Comparison of ENCODE assay signal across 9 cellular contexts in genomic region chr16:28926284-28926683, GRCh38. TPM values are rescaled to one million over a fixed set of nuclear protein-coding genes. Genes with fewer than 3 reads are reported as not detected.
DNase-seq lines count a peak whose midpoint lies in the region; FAIRE-seq and TF ChIP-seq lines count a peak whose summit lies in the region.
"Not testable (repeated sequence)": the region's sequence is repeated elsewhere in the genome, so short reads cannot be mapped to it uniquely, and the experiment has no call there.
"Had no signal": no experiment of that assay in that cellular context is flagged by ENCODE, and none has a peak within 500 bp of the region (broad histone marks: within the 10 kb centered on the region; RNA-seq: fewer than 3 reads in every experiment).

No MANE protein-coding gene starts in this region.

- H3K56ac ChIP-seq in H1 (replicated peaks; ENCODE audit: insufficient read length, low read depth, low read length): not testable (repeated sequence)

- H3K27me3 ChIP-seq in DOHH2 (ENCODE audit: control insufficient read depth, low read length); MM.1S (replicated peaks; ENCODE audit: insufficient read depth, low read length); H1 (replicated peaks in 1 of 4; ENCODE audit: control insufficient read depth in 3 of 4, extremely low read depth in 1 of 4, insufficient read depth in 3 of 4, low read length in 3 of 4); osteoblast (ENCODE audit: insufficient read depth, low read length); transverse colon: not testable (repeated sequence)

- CTCF ChIA-PET in H1 (lab: Charles Lee; ENCODE audit: partially characterized antibody): interaction anchor here (1.0 to 3.9 kb wide), 5 partner anchors 10 to 79 kb away, joined by 3 to 31 read pairs (median 6); partner anchors contain the start of gene TUFM

- peaks cover 39% of the 10 kb centered on the region for H3K36me3 ChIP-seq in DOHH2 (ENCODE audit: control insufficient read depth, low read length)
- not testable (repeated sequence) for H3K36me3 ChIP-seq in MM.1S (replicated peaks; ENCODE audit: insufficient read depth, low read length); H1 (ENCODE audit: control insufficient read depth in 2 of 4, insufficient read depth in 4 of 4, low read length in 3 of 4); osteoblast (ENCODE audit: insufficient read depth, low read length); transverse colon

- not testable (repeated sequence) for H3K9ac ChIP-seq in MM.1S (ENCODE audit: low read length); H1 (replicated peaks in 1 of 4; ENCODE audit: extremely low read depth in 1 of 4, low read depth in 3 of 4, low read length in 3 of 4)

- peaks cover 66% of the 10 kb centered on the region for H3K4me1 ChIP-seq in DOHH2 (ENCODE audit: control insufficient read depth, low read length)
- H3K4me1 ChIP-seq in MM.1S (ENCODE audit: low read length): peaks cover 16% of the 10 kb centered on the region
- H3K4me1 ChIP-seq in H1 (replicated peaks in 1 of 4; ENCODE audit: control insufficient read depth in 3 of 4, insufficient read depth in 4 of 4, low read length in 3 of 4); osteoblast (ENCODE audit: insufficient read depth, low read length): not testable (repeated sequence)
- peaks cover 0 to 25% (median 21%) of the 10 kb centered on the region in 4 donors for H3K4me1 ChIP-seq in transverse colon

- H3K4ac ChIP-seq in H1 (replicated peaks; ENCODE audit: insufficient read length, low read depth, low read length): not testable (repeated sequence)

- not testable (repeated sequence) for H3K23ac ChIP-seq in H1 (ENCODE audit: insufficient read length)

- H2AK5ac ChIP-seq in H1 (ENCODE audit: low read depth, low read length): not testable (repeated sequence)

- H3K14ac ChIP-seq in H1 (ENCODE audit: insufficient read length): not testable (repeated sequence)

- H2BK5ac ChIP-seq in H1 (ENCODE audit: low read depth, low read length): not testable (repeated sequence)

- H2BK120ac ChIP-seq in H1 (replicated peaks; ENCODE audit: low read depth, low read length): not testable (repeated sequence)

- peak overlapping the region; percentile 94 for H3K4me3 ChIP-seq in DOHH2 (ENCODE audit: low read length)
- H3K4me3 ChIP-seq in MM.1S (ENCODE audit: low read length); osteoblast (ENCODE audit: insufficient read depth, low read length): not testable (repeated sequence)
- peak overlapping the region; percentile 74 to 84 (median 79); a peak in 5 of 8 replicates for H3K4me3 ChIP-seq in H1 (ENCODE audit: extremely low read depth in 1 of 4, insufficient read depth in 2 of 4, low read depth in 3 of 4, low read length in 4 of 4)
- peak overlapping the region in 3 of 4 donors; percentile 53 to 90 (median 61) for H3K4me3 ChIP-seq in transverse colon

- H3K4me2 ChIP-seq in DOHH2 (ENCODE audit: low read length) (peak overlapping the region; percentile 98), MM.1S (ENCODE audit: low read depth, low read length) (peak overlapping the region; percentile 97; the same call in 1 of the 2 replicates), H1 (ENCODE audit: insufficient read depth in 1 of 2, low read depth in 2 of 2, low read length in 2 of 2) (peak overlapping the region; percentile 74 to 79; a peak in 2 of 4 replicates), osteoblast (ENCODE audit: insufficient read depth, low read length) (peak overlapping the region; percentile 96)

- peak overlapping the region; percentile 98 for H3K27ac Mint-ChIP-seq in activated naive CD8-positive, alpha-beta T cell treated with anti-CD3 and anti-CD28 coated beads for 36 hours
- peak overlapping the region; percentile 95 to 99 (median 99) for H3K27ac Mint-ChIP-seq in immature natural killer cell

- not testable (repeated sequence) for TF ChIP-seq POLR2A in H1 (IDR thresholded peaks at IDR 0.05; ENCODE audit: control extremely low read depth in 1 of 2, low read depth in 2 of 2, low read length in 2 of 2); transverse colon (IDR thresholded peaks at IDR 0.05)

- not testable (repeated sequence) for H3K9me3 ChIP-seq in DOHH2 (ENCODE audit: control insufficient read depth, insufficient read depth, low read length); MM.1S (replicated peaks; ENCODE audit: insufficient read depth, low read length); H1 (ENCODE audit: insufficient read depth in 2 of 2, low read depth in 1 of 2, low read length in 1 of 2); osteoblast (ENCODE audit: low read depth, low read length); transverse colon

- peaks cover 48% of the 10 kb centered on the region for H3F3A ChIP-seq in DOHH2 (ENCODE audit: control insufficient read depth, insufficient read depth)
- H3F3A ChIP-seq in MM.1S (ENCODE audit: insufficient read depth, low read length): peaks cover 21% of the 10 kb centered on the region

- H2AFZ ChIP-seq in MM.1S (ENCODE audit: low read length); H1 (ENCODE audit: low read length); osteoblast (ENCODE audit: low read length): not testable (repeated sequence)

- H3K79me1 ChIP-seq in H1 (ENCODE audit: low read depth, low read length): not testable (repeated sequence)

- in situ Hi-C loops in transverse colon (cut with MboI; ENCODE audit: low pct_ligation_motif_present in 1 of 4, low pct_unique_long_range_greater_than_20kb in 1 of 4, low sequenced_read_pairs in 3 of 4): not testable (repeated sequence)

- not testable (repeated sequence) for H2BK20ac ChIP-seq in H1 (ENCODE audit: low read length)

- FAIRE-seq in H1 (lab: Jason Lieb, UNC): not testable (repeated sequence)

- H4K91ac ChIP-seq in H1 (replicated peaks; ENCODE audit: insufficient read length, low read length): not testable (repeated sequence)

- not testable (repeated sequence) for H3K18ac ChIP-seq in H1 (ENCODE audit: extremely low read depth, low read length)

- H3K9me3 Mint-ChIP-seq in activated naive CD8-positive, alpha-beta T cell treated with anti-CD3 and anti-CD28 coated beads for 36 hours; immature natural killer cell: not testable (repeated sequence)

- 77% methylated on average over 2 of the region's 2 CpGs; no CpG with 5 or more reads in 1 of the 2 experiments for WGBS in H1 (ENCODE audit: extremely low coverage in 1 of 2, insufficient coverage in 1 of 2, insufficient read length in 1 of 2, insufficient replicate concordance in 2 of 2, low coverage in 1 of 2, low lambda C conversion rate in 2 of 2, missing lambda C conversion rate in 1 of 2), 2 experiments
- 39 to 58% methylated on average over 2 of the region's 2 CpGs for WGBS in transverse colon (ENCODE audit: low coverage in 1 of 2), 2 donors

- peak overlapping the region; percentile 99 for H3K27ac ChIP-seq in DOHH2 (ENCODE audit: low read depth, low read length)
- not testable (repeated sequence) for H3K27ac ChIP-seq in MM.1S (ENCODE audit: low read length); H1 (ENCODE audit: low read depth, low read length); osteoblast (ENCODE audit: low read depth, low read length)
- H3K27ac ChIP-seq in VCaP: peak overlapping the region; percentile 87
- H3K27ac ChIP-seq in transverse colon: peak overlapping the region; percentile 94 to 99 (median 97)

- POLR2A ChIA-PET in H1 (lab: Charles Lee; ENCODE audit: partially characterized antibody): interaction anchor here (1.3 to 3.7 kb wide), 6 partner anchors 10 to 103 kb away, joined by 4 to 23 read pairs (median 5); partner anchors contain the start of genes ATXN2L and SH2B1

- H3K4me1 Mint-ChIP-seq in activated naive CD8-positive, alpha-beta T cell treated with anti-CD3 and anti-CD28 coated beads for 36 hours: peaks cover 29% of the 10 kb centered on the region
- H3K4me1 Mint-ChIP-seq in immature natural killer cell: peaks cover 32 to 38% of the 10 kb centered on the region in 2 donors

- H3K4me3 Mint-ChIP-seq in activated naive CD8-positive, alpha-beta T cell treated with anti-CD3 and anti-CD28 coated beads for 36 hours: peak overlapping the region; percentile 96
- peak overlapping the region; percentile 96 to 99 (median 98) for H3K4me3 Mint-ChIP-seq in immature natural killer cell

- not testable (repeated sequence) for TF ChIP-seq EP300 in H1 (IDR thresholded peaks at IDR 0.05; ENCODE audit: borderline replicate concordance in 1 of 2, low read depth in 2 of 2, low read length in 2 of 2); transverse colon (IDR thresholded peaks at IDR 0.05; ENCODE audit: low read depth)

- H3K27me3 Mint-ChIP-seq in activated naive CD8-positive, alpha-beta T cell treated with anti-CD3 and anti-CD28 coated beads for 36 hours: not testable (repeated sequence)
- H3K27me3 Mint-ChIP-seq in immature natural killer cell (ENCODE audit: low read depth in 3 of 3): peaks cover 6 to 14% (median 11%) of the 10 kb centered on the region in 3 donors

- TF ChIP-seq CTCF in DOHH2 (IDR thresholded peaks at IDR 0.05; ENCODE audit: low read depth, low read length, poor library complexity, severe bottlenecking); MM.1S (IDR thresholded peaks at IDR 0.05; ENCODE audit: low read length); VCaP (conservative IDR thresholded peaks at IDR 0.05); H1 (IDR thresholded peaks at IDR 0.05; ENCODE audit: control extremely low read depth in 1 of 3, insufficient read depth in 1 of 3, low read depth in 1 of 3, low read length in 3 of 3); osteoblast (IDR thresholded peaks at IDR 0.05; ENCODE audit: extremely low read depth, low read depth, low read length); transverse colon (IDR thresholded peaks at IDR 0.05): not testable (repeated sequence)

- H3K23me2 ChIP-seq in H1 (ENCODE audit: low read depth, low read length): peaks cover 13% of the 10 kb centered on the region

- H3K36me3 Mint-ChIP-seq in activated naive CD8-positive, alpha-beta T cell treated with anti-CD3 and anti-CD28 coated beads for 36 hours; immature natural killer cell: not testable (repeated sequence)

- not testable (repeated sequence) for H3K9me2 ChIP-seq in DOHH2 (replicated peaks; ENCODE audit: control insufficient read depth, low read length); MM.1S (replicated peaks; ENCODE audit: insufficient read depth, low read length)

- not testable (repeated sequence) for H4K20me1 ChIP-seq in DOHH2 (ENCODE audit: control insufficient read depth, insufficient read depth, low read depth, low read length); MM.1S (ENCODE audit: insufficient read depth, low read length); H1 (replicated peaks in 1 of 2; ENCODE audit: control insufficient read depth in 1 of 2, insufficient read depth in 2 of 2, low read length in 2 of 2); osteoblast (ENCODE audit: insufficient read depth, low read length)

- TF ChIP-seq RAD21 in H1 (IDR thresholded peaks at IDR 0.05 in 1 of 2, conservative IDR thresholded peaks at IDR 0.05 in 1 of 2; ENCODE audit: low read depth in 2 of 2, low read length in 2 of 2): not testable (repeated sequence)

- H3K79me2 ChIP-seq in DOHH2 (ENCODE audit: control insufficient read depth, low read length) (peaks cover 21% of the 10 kb centered on the region), MM.1S (ENCODE audit: low read length) (peaks cover 18% of the 10 kb centered on the region)
- not testable (repeated sequence) for H3K79me2 ChIP-seq in H1 (ENCODE audit: control insufficient read depth in 1 of 2, insufficient read depth in 2 of 2, low read length in 2 of 2); osteoblast (ENCODE audit: insufficient read depth, low read length)

- not testable (repeated sequence) for DNase-seq in MM.1S; activated naive CD8-positive, alpha-beta T cell treated with anti-CD3 and anti-CD28 coated beads for 36 hours; H1 (ENCODE audit: low read depth in 1 of 2, low spot score in 2 of 2); immature natural killer cell; osteoblast (ENCODE audit: insufficient read length, low spot score, missing footprints); transverse colon

- not testable (repeated sequence) for H2BK12ac ChIP-seq in H1 (ENCODE audit: low read depth, low read length)

- H4K5ac ChIP-seq in H1 (ENCODE audit: insufficient read length, low read depth, low read length): not testable (repeated sequence)

- H2BK15ac ChIP-seq in H1 (ENCODE audit: low read length): not testable (repeated sequence)

- not testable (repeated sequence) for H4K8ac ChIP-seq in H1 (ENCODE audit: extremely low read depth, insufficient read depth, low read length)

- intact Hi-C loops in transverse colon (cut with DNase I; ENCODE audit: low total_unique reads): not testable (repeated sequence)

RNA-seq across cellular contexts. Expression of gene RABEP2, which starts 1.2 kb away (rescaled TPM):
- 10 to 100 TPM; 11.4 to 12.5 TPM for total RNA-seq in activated naive CD8-positive, alpha-beta T cell treated with anti-CD3 and anti-CD28 coated beads for 36 hours
- total RNA-seq in H1 (2021; fragmentation: NEBNext Ultra II Directional; extraction: Animal tissue kit (Norgen Biotek cat#: 25700)): 13.3 and 14.9 TPM in 2 replicates
- polyA plus RNA-seq in H1 (2011; rRNA removed) (10.4 and 13.2 TPM in 2 replicates), immature natural killer cell (10 to 100 TPM in 1 of 3 donors, 1 to 10 TPM in 2; 6.3 to 13.9 (median 9.6) TPM)
- 21.1 TPM for polyA plus RNA-seq in H1 (2011; cell fraction: cytosol; rRNA removed)
- 27.3 TPM for polyA plus RNA-seq in H1 (2011; cell fraction: nucleus; rRNA removed)
- polyA plus RNA-seq in H1 (2012, experiment 1 of 2): 13.5 to 16.6 TPM (median 15.7 TPM) in 4 replicates
- 10.2 TPM for polyA plus RNA-seq in H1 (2012, experiment 2 of 2)
- polyA plus RNA-seq in H1 (2013, experiment 1 of 2): 8.9 TPM
- 8.0 TPM for polyA plus RNA-seq in H1 (2013, experiment 2 of 2)
- polyA minus RNA-seq in H1 (2011; rRNA and poly(A)+ RNA removed): 3.9 and 4.0 TPM in 2 replicates
- 9.5 TPM for polyA minus RNA-seq in H1 (2011; cell fraction: cytosol; rRNA and poly(A)+ RNA removed)
- 13.0 TPM for polyA minus RNA-seq in H1 (2011; cell fraction: nucleus; rRNA and poly(A)+ RNA removed)
- total RNA-seq in osteoblast (27.4 and 31.5 TPM in 2 replicates), transverse colon (100 to 1,000 TPM in 2 of 4 donors, 10 to 100 TPM in 2; 57.1 to 182 (median 130) TPM)

RNA-seq across cellular contexts. Expression of gene CD19, which starts 5.5 kb away (rescaled TPM):
- 1 to 10 TPM; 2.1 to 2.6 TPM for total RNA-seq in activated naive CD8-positive, alpha-beta T cell treated with anti-CD3 and anti-CD28 coated beads for 36 hours
- total RNA-seq in H1 (2021; fragmentation: NEBNext Ultra II Directional; extraction: Animal tissue kit (Norgen Biotek cat#: 25700)): 0.21 and 0.65 TPM in 2 replicates
- polyA plus RNA-seq in H1 (2011; rRNA removed) (0.57 and 2.3 TPM in 2 replicates), immature natural killer cell (under 1 TPM; 0.18 to 0.29 (median 0.27) TPM)
- 1.8 TPM for polyA plus RNA-seq in H1 (2011; cell fraction: cytosol; rRNA removed)
- polyA plus RNA-seq in H1 (2011; cell fraction: nucleus; rRNA removed): 1.0 TPM
- polyA plus RNA-seq in H1 (2012, experiment 1 of 2): 0.53 to 0.73 TPM (median 0.65 TPM) in 4 replicates
- 0.16 TPM for polyA plus RNA-seq in H1 (2012, experiment 2 of 2)
- 1.1 TPM for polyA plus RNA-seq in H1 (2013, experiment 1 of 2)
- 1.6 TPM for polyA plus RNA-seq in H1 (2013, experiment 2 of 2)
- 0.28 TPM in 1 of 2 replicates, not detected in the other for polyA minus RNA-seq in H1 (2011; rRNA and poly(A)+ RNA removed)
- not detected for polyA minus RNA-seq in H1 (2011; cell fraction: cytosol; rRNA and poly(A)+ RNA removed)
- polyA minus RNA-seq in H1 (2011; cell fraction: nucleus; rRNA and poly(A)+ RNA removed): 1.1 TPM
- total RNA-seq in osteoblast (not detected in 2 replicates), transverse colon (1 to 10 TPM in 2 of 4 donors, not detected in 2; 4.5 to 9.8 TPM)
- total RNA-seq: cardiac septum had no signal

RNA-seq across cellular contexts. Expression of gene NFATC2IP, which starts 24.5 kb away (rescaled TPM):
- total RNA-seq in activated naive CD8-positive, alpha-beta T cell treated with anti-CD3 and anti-CD28 coated beads for 36 hours: 10 to 100 TPM; 65.6 to 74.4 TPM
- total RNA-seq in H1 (2021; fragmentation: NEBNext Ultra II Directional; extraction: Animal tissue kit (Norgen Biotek cat#: 25700)): 54.4 and 56.0 TPM in 2 replicates
- polyA plus RNA-seq in H1 (2011; rRNA removed) (71.5 and 73.3 TPM in 2 replicates), immature natural killer cell (10 to 100 TPM; 22.2 to 37.3 (median 33.0) TPM)
- polyA plus RNA-seq in H1 (2011; cell fraction: cytosol; rRNA removed): 86.2 TPM
- 140 TPM for polyA plus RNA-seq in H1 (2011; cell fraction: nucleus; rRNA removed)
- polyA plus RNA-seq in H1 (2012, experiment 1 of 2): 75.2 to 84.1 TPM (median 78.7 TPM) in 4 replicates
- polyA plus RNA-seq in H1 (2012, experiment 2 of 2): 41.1 TPM
- polyA plus RNA-seq in H1 (2013, experiment 1 of 2): 45.8 TPM
- 38.1 TPM for polyA plus RNA-seq in H1 (2013, experiment 2 of 2)
- 67.6 and 74.7 TPM in 2 replicates for polyA minus RNA-seq in H1 (2011; rRNA and poly(A)+ RNA removed)
- 27.4 TPM for polyA minus RNA-seq in H1 (2011; cell fraction: cytosol; rRNA and poly(A)+ RNA removed)
- 67.3 TPM for polyA minus RNA-seq in H1 (2011; cell fraction: nucleus; rRNA and poly(A)+ RNA removed)
- total RNA-seq in osteoblast (18.1 and 20.0 TPM in 2 replicates), transverse colon (10 to 100 TPM; 59.1 to 89.4 (median 70.2) TPM)

RNA-seq across cellular contexts. Expression of gene ATP2A1, which starts 48.0 kb away (rescaled TPM):
- total RNA-seq in activated naive CD8-positive, alpha-beta T cell treated with anti-CD3 and anti-CD28 coated beads for 36 hours: 1 to 10 TPM; 2.0 to 2.8 TPM
- 2.4 and 3.0 TPM in 2 replicates for total RNA-seq in H1 (2021; fragmentation: NEBNext Ultra II Directional; extraction: Animal tissue kit (Norgen Biotek cat#: 25700))
- polyA plus RNA-seq in H1 (2011; rRNA removed) (1.7 and 3.1 TPM in 2 replicates), immature natural killer cell (under 1 TPM in 1 of 3 donors, not detected in 2; 0.31 TPM)
- polyA plus RNA-seq in H1 (2011; cell fraction: cytosol; rRNA removed): 1.9 TPM
- polyA plus RNA-seq in H1 (2011; cell fraction: nucleus; rRNA removed): 10.5 TPM
- polyA plus RNA-seq in H1 (2012, experiment 1 of 2): 4.4 to 10.5 TPM (median 6.1 TPM) in 4 replicates
- 1.4 TPM for polyA plus RNA-seq in H1 (2012, experiment 2 of 2)
- 2.6 TPM for polyA plus RNA-seq in H1 (2013, experiment 1 of 2)
- polyA plus RNA-seq in H1 (2013, experiment 2 of 2): 1.5 TPM
- 1.3 and 2.0 TPM in 2 replicates for polyA minus RNA-seq in H1 (2011; rRNA and poly(A)+ RNA removed)
- 1.4 TPM for polyA minus RNA-seq in H1 (2011; cell fraction: cytosol; rRNA and poly(A)+ RNA removed)
- polyA minus RNA-seq in H1 (2011; cell fraction: nucleus; rRNA and poly(A)+ RNA removed): 14.5 TPM
- total RNA-seq in osteoblast (0.29 and 0.36 TPM in 2 replicates), transverse colon (1 to 10 TPM in 3 of 4 donors, not detected in 1; 1.1 to 3.2 (median 1.4) TPM)

RNA-seq across cellular contexts. Expression of gene SPNS1, which starts 48.3 kb away (rescaled TPM):
- total RNA-seq in activated naive CD8-positive, alpha-beta T cell treated with anti-CD3 and anti-CD28 coated beads for 36 hours: 10 to 100 TPM; 24.4 to 26.3 TPM
- total RNA-seq in H1 (2021; fragmentation: NEBNext Ultra II Directional; extraction: Animal tissue kit (Norgen Biotek cat#: 25700)): 48.8 and 49.7 TPM in 2 replicates
- 66.9 and 124 TPM in 2 replicates for polyA plus RNA-seq in H1 (2011; rRNA removed)
- 46.9 TPM for polyA plus RNA-seq in H1 (2011; cell fraction: cytosol; rRNA removed)
- 99.1 TPM for polyA plus RNA-seq in H1 (2011; cell fraction: nucleus; rRNA removed)
- 39.9 to 59.4 TPM (median 47.8 TPM) in 4 replicates for polyA plus RNA-seq in H1 (2012, experiment 1 of 2)
- 68.0 TPM for polyA plus RNA-seq in H1 (2012, experiment 2 of 2)
- polyA plus RNA-seq in H1 (2013, experiment 1 of 2): 48.1 TPM
- polyA plus RNA-seq in H1 (2013, experiment 2 of 2): 54.5 TPM
- polyA minus RNA-seq in H1 (2011; rRNA and poly(A)+ RNA removed): 38.1 and 58.7 TPM in 2 replicates
- 38.8 TPM for polyA minus RNA-seq in H1 (2011; cell fraction: cytosol; rRNA and poly(A)+ RNA removed)
- polyA minus RNA-seq in H1 (2011; cell fraction: nucleus; rRNA and poly(A)+ RNA removed): 22.0 TPM
- polyA plus RNA-seq in immature natural killer cell: 10 to 100 TPM; 21.1 to 53.1 (median 30.2) TPM
- total RNA-seq in osteoblast: 50.7 and 51.9 TPM in 2 replicates
- total RNA-seq in transverse colon: 10 to 100 TPM; 22.7 to 75.2 (median 28.2) TPM
